In genomic region chr17:80008383-80008840, GRCh38 we compare ENCODE assay signal across 8 cellular contexts. TPM values are rescaled to one million over a fixed set of nuclear protein-coding genes. Genes with fewer than 3 reads are reported as not detected.
DNase-seq lines count a peak whose midpoint lies in the region; ATAC-seq and TF ChIP-seq lines count a peak whose summit lies in the region.

No MANE protein-coding gene starts in this region.

- H3K36me3 ChIP-seq in left lung, result peaks cover 0 to 42% of the 10 kb centered on the region in 2 donors

- H3K4me3 ChIP-seq in AG09309 (ENCODE audit: control insufficient read depth, low read depth, low read length) (no peak overlapping the region), left lung (no peak overlapping the region)

- H3K4me1 ChIP-seq in left lung, result peaks cover 5 to 15% of the 10 kb centered on the region in 2 donors

- DNase-seq in AG09309 (ENCODE audit: low read depth) (no peak), H4 (ENCODE audit: low spot score) (peak; percentile 66), NCI-H226 (peak; percentile 58), left lung (peak; percentile 79 to 97)
- peak; percentile 67 to 82 for DNase-seq in activated CD4-positive, alpha-beta T cell treated with anti-CD3 and anti-CD28 coated beads for 24 hours (ENCODE audit: low read depth in 2 of 2)
- DNase-seq in central memory CD4-positive, alpha-beta T cell, result peak; percentile 54
- DNase-seq in stimulated activated CD4-positive, alpha-beta T cell treated with anti-CD3 and anti-CD28 coated beads, TNF-alpha, amount 100 ng/mL, for 4 hours (ENCODE audit: low read depth in 3 of 3), result peak; percentile 49 to 67 (median 66)

- no peaks in the 10 kb centered on the region for H3K27me3 ChIP-seq in left lung

- intact Hi-C loops in left lung (cut with DNase I), result no loop called here

- no peak overlapping the region for H3K27ac ChIP-seq in left lung

- TF ChIP-seq CTCF in AG09309 (IDR thresholded peaks at IDR 0.05; ENCODE audit: control insufficient read depth, insufficient read depth, low read depth, low read length, missing control alignments), result peak; percentile 97
- peak; percentile 91 to 98 for TF ChIP-seq CTCF in left lung (IDR thresholded peaks at IDR 0.05)

- no peaks in the 10 kb centered on the region for H3K9me3 ChIP-seq in left lung

- ATAC-seq in left lung (peak; percentile 95), GM19023 (IDR thresholded peaks at IDR 0.05; ENCODE audit: unreplicated experiment) (no peak)

RNA-seq across cellular contexts. Expression of gene TBC1D16, which starts 27.3 kb away (rescaled TPM):
- total RNA-seq in H4 (2014; rRNA removed; shearing (Covaris generic)), result 26.3 and 26.6 TPM in 2 replicates
- 10 to 100 TPM; 28.6 to 49.1 TPM for total RNA-seq in left lung

RNA-seq across cellular contexts. Expression of gene CCDC40, which starts 28.0 kb away (rescaled TPM):
- 2.8 and 3.8 TPM in 2 replicates for total RNA-seq in H4 (2014; rRNA removed; shearing (Covaris generic))
- total RNA-seq in left lung, result 1 to 10 TPM; 8.0 to 8.4 TPM
